Comparison of ENCODE assay signal across 12 cellular contexts in genomic region chr12:68899251-68899771, GRCh38. TPM values are rescaled to one million over a fixed set of nuclear protein-coding genes. Genes with fewer than 3 reads are reported as not detected.
DNase-seq lines count a peak whose midpoint lies in the region; ATAC-seq, FAIRE-seq and TF ChIP-seq lines count a peak whose summit lies in the region.
"Had no signal": no experiment of that assay in that cellular context is flagged by ENCODE, and none has a peak within 500 bp of the region (broad histone marks: within the 10 kb centered on the region; RNA-seq: fewer than 3 reads in every experiment).

No MANE protein-coding gene starts in this region.

- H3K9me3 ChIP-seq in H1 (ENCODE audit: insufficient read depth in 2 of 2, low read depth in 1 of 2, low read length in 1 of 2), result no peaks in the 10 kb centered on the region

- no peak overlapping the region for H3K4ac ChIP-seq in H1 (replicated peaks; ENCODE audit: insufficient read length, low read depth, low read length)

- no peak overlapping the region for H3K23ac ChIP-seq in H1 (ENCODE audit: insufficient read length)

- H3K18ac ChIP-seq in H1 (ENCODE audit: extremely low read depth, low read length), result no peak overlapping the region

- H3K27ac ChIP-seq in H1 (ENCODE audit: low read depth, low read length), result no peak overlapping the region
- H3K27ac ChIP-seq: coronary artery had no signal

- no peak for TF ChIP-seq EP300 in H1 (IDR thresholded peaks at IDR 0.05; ENCODE audit: borderline replicate concordance in 1 of 2, low read depth in 2 of 2, low read length in 2 of 2)

- H3K9me3 Mint-ChIP-seq in activated CD8-positive, alpha-beta memory T cell treated with anti-CD3 and anti-CD28 coated beads, Interleukin-2, amount 10 ng/mL, durations not matched to agents 7 days and 5 days (ENCODE audit: low read depth), result no peaks in the 10 kb centered on the region
- H3K9me3 Mint-ChIP-seq: stimulated activated naive CD8-positive, alpha-beta T cell treated with anti-CD3 and anti-CD28 coated beads, Interleukin-15, Interleukin-2, amounts not matched to agents 100 ng/mL and 50 ng/mL, for 24 hours had no signal

- no peak overlapping the region for H4K5ac ChIP-seq in H1 (ENCODE audit: insufficient read length, low read depth, low read length)

- no peak for ATAC-seq in GM21723 (IDR thresholded peaks at IDR 0.05; ENCODE audit: unreplicated experiment)
- ATAC-seq in activated CD8-positive, alpha-beta memory T cell treated with anti-CD3 and anti-CD28 coated beads, Interleukin-2, amount 10 ng/mL, durations not matched to agents 7 days and 5 days, result no peak
- ATAC-seq in HG03354 (IDR thresholded peaks at IDR 0.05; ENCODE audit: poor library complexity, severe bottlenecking, unreplicated experiment), result no peak

- FAIRE-seq in H1 (lab: Jason Lieb, UNC), result no peak

- H3K4me3 ChIP-seq in BJ (ENCODE audit: low read depth, low read length), result no peak overlapping the region
- H3K4me3 ChIP-seq in H1 (ENCODE audit: extremely low read depth in 1 of 4, insufficient read depth in 2 of 4, low read depth in 3 of 4, low read length in 4 of 4), result no peak overlapping the region
- H3K4me3 ChIP-seq: coronary artery had no signal

- no peak overlapping the region for H3K56ac ChIP-seq in H1 (replicated peaks; ENCODE audit: insufficient read length, low read depth, low read length)

- H3K27me3 ChIP-seq in BJ (ENCODE audit: control insufficient read depth, insufficient read depth, low read length) (no peaks in the 10 kb centered on the region), H1 (replicated peaks in 1 of 4; ENCODE audit: control insufficient read depth in 3 of 4, extremely low read depth in 1 of 4, insufficient read depth in 3 of 4, low read length in 3 of 4) (no peaks in the 10 kb centered on the region; a peak in 1 of 7 replicates)

- no peaks in the 10 kb centered on the region for H3K4me1 ChIP-seq in H1 (replicated peaks in 1 of 4; ENCODE audit: control insufficient read depth in 3 of 4, insufficient read depth in 4 of 4, low read length in 3 of 4)

- no peak overlapping the region for H2BK120ac ChIP-seq in H1 (replicated peaks; ENCODE audit: low read depth, low read length)

- peak; percentile 53 to 62 for TF ChIP-seq RAD21 in H1 (IDR thresholded peaks at IDR 0.05 in 1 of 2, conservative IDR thresholded peaks at IDR 0.05 in 1 of 2; ENCODE audit: low read depth in 2 of 2, low read length in 2 of 2)

- peaks cover 2% of the 10 kb centered on the region for H3K36me3 Mint-ChIP-seq in activated CD8-positive, alpha-beta memory T cell treated with anti-CD3 and anti-CD28 coated beads, Interleukin-2, amount 10 ng/mL, durations not matched to agents 7 days and 5 days

- no peaks in the 10 kb centered on the region for H3K79me1 ChIP-seq in H1 (ENCODE audit: low read depth, low read length)

- no peak overlapping the region for H3K9ac ChIP-seq in H1 (replicated peaks in 1 of 4; ENCODE audit: extremely low read depth in 1 of 4, low read depth in 3 of 4, low read length in 3 of 4)

- H4K20me1 ChIP-seq in H1 (replicated peaks in 1 of 2; ENCODE audit: control insufficient read depth in 1 of 2, insufficient read depth in 2 of 2, low read length in 2 of 2), result no peaks in the 10 kb centered on the region

- TF ChIP-seq CTCF in BJ (IDR thresholded peaks at IDR 0.05; ENCODE audit: insufficient read depth, low read depth, low read length) (peak; percentile 77), H1 (IDR thresholded peaks at IDR 0.05; ENCODE audit: control extremely low read depth in 1 of 3, insufficient read depth in 1 of 3, low read depth in 1 of 3, low read length in 3 of 3) (peak in 2 of 3 experiments; percentile 21 to 27; a peak in 3 of 4 replicates)

- H2BK15ac ChIP-seq in H1 (ENCODE audit: low read length), result no peak overlapping the region

- H2AK5ac ChIP-seq in H1 (ENCODE audit: low read depth, low read length), result no peak overlapping the region

- H2AFZ ChIP-seq in H1 (ENCODE audit: low read length), result no peak overlapping the region

- no peak overlapping the region for H2BK12ac ChIP-seq in H1 (ENCODE audit: low read depth, low read length)

- peaks cover 42% of the 10 kb centered on the region for H3K27me3 Mint-ChIP-seq in activated CD8-positive, alpha-beta memory T cell treated with anti-CD3 and anti-CD28 coated beads, Interleukin-2, amount 10 ng/mL, durations not matched to agents 7 days and 5 days

- no peak overlapping the region for H3K27ac Mint-ChIP-seq in activated CD8-positive, alpha-beta memory T cell treated with anti-CD3 and anti-CD28 coated beads, Interleukin-2, amount 10 ng/mL, durations not matched to agents 7 days and 5 days
- H3K27ac Mint-ChIP-seq: stimulated activated naive CD8-positive, alpha-beta T cell treated with anti-CD3 and anti-CD28 coated beads, Interleukin-15, Interleukin-2, amounts not matched to agents 100 ng/mL and 50 ng/mL, for 24 hours had no signal

- H3K4me2 ChIP-seq in H1 (ENCODE audit: insufficient read depth in 1 of 2, low read depth in 2 of 2, low read length in 2 of 2), result no peak overlapping the region

- CTCF ChIA-PET in BJ (lab: Yijun Ruan, JAX), result interaction anchor here (0.6 to 1.5 kb wide), 5 partner anchors 11 to 171 kb away, joined by 3 to 4 read pairs (median 3); no protein-coding TSS in a partner anchor
- CTCF ChIA-PET in H1 (lab: Charles Lee; ENCODE audit: partially characterized antibody), result interaction anchor here (0.7 to 1.4 kb wide), 2 partner anchors 162 to 172 kb away, joined by 3 to 4 read pairs; no protein-coding TSS in a partner anchor
- CTCF ChIA-PET in activated CD8-positive, alpha-beta memory T cell treated with anti-CD3 and anti-CD28 coated beads, Interleukin-2, amount 10 ng/mL, durations not matched to agents 7 days and 5 days (lab: Charles Lee), result no interaction called here

- H3K36me3 ChIP-seq in BJ (ENCODE audit: control insufficient read depth, insufficient read depth, low read length) (no peaks in the 10 kb centered on the region), H1 (ENCODE audit: control insufficient read depth in 2 of 4, insufficient read depth in 4 of 4, low read length in 3 of 4) (no peaks in the 10 kb centered on the region)

- no peaks in the 10 kb centered on the region for H3K79me2 ChIP-seq in H1 (ENCODE audit: control insufficient read depth in 1 of 2, insufficient read depth in 2 of 2, low read length in 2 of 2)

- H2BK20ac ChIP-seq in H1 (ENCODE audit: low read length), result no peak overlapping the region

- H4K8ac ChIP-seq in H1 (ENCODE audit: extremely low read depth, insufficient read depth, low read length), result no peak overlapping the region

- POLR2A ChIA-PET in BJ (lab: Charles Lee) (no interaction called here), H1 (lab: Charles Lee; ENCODE audit: partially characterized antibody) (no interaction called here)

- H4K91ac ChIP-seq in H1 (replicated peaks; ENCODE audit: insufficient read length, low read length), result no peak overlapping the region

- peaks cover 5% of the 10 kb centered on the region for H3K4me1 Mint-ChIP-seq in activated CD8-positive, alpha-beta memory T cell treated with anti-CD3 and anti-CD28 coated beads, Interleukin-2, amount 10 ng/mL, durations not matched to agents 7 days and 5 days

- WGBS in H1 (ENCODE audit: extremely low coverage in 1 of 2, insufficient coverage in 1 of 2, insufficient read length in 1 of 2, insufficient replicate concordance in 2 of 2, low coverage in 1 of 2, low lambda C conversion rate in 2 of 2, missing lambda C conversion rate in 1 of 2), 2 experiments, result 88% methylated on average over 4 of the region's 4 CpGs; no CpG with 5 or more reads in 1 of the 2 experiments

- H2BK5ac ChIP-seq in H1 (ENCODE audit: low read depth, low read length), result no peak overlapping the region

- H3K14ac ChIP-seq in H1 (ENCODE audit: insufficient read length), result no peak overlapping the region

- H3K23me2 ChIP-seq in H1 (ENCODE audit: low read depth, low read length), result no peaks in the 10 kb centered on the region

- H3K4me3 Mint-ChIP-seq in activated CD8-positive, alpha-beta memory T cell treated with anti-CD3 and anti-CD28 coated beads, Interleukin-2, amount 10 ng/mL, durations not matched to agents 7 days and 5 days, result no peak overlapping the region
- H3K4me3 Mint-ChIP-seq: stimulated activated naive CD8-positive, alpha-beta T cell treated with anti-CD3 and anti-CD28 coated beads, Interleukin-15, Interleukin-2, amounts not matched to agents 100 ng/mL and 50 ng/mL, for 24 hours had no signal

- DNase-seq in BJ (ENCODE audit: low read depth) (peak; percentile 74), LoVo (ENCODE audit: low spot score) (peak; percentile 61), H1 (ENCODE audit: low read depth in 1 of 2, low spot score in 2 of 2) (no peak), mucosa of gallbladder (ENCODE audit: low spot score) (peak; percentile 57), iPS-NIHi11 (ENCODE audit: low spot score) (no peak)
- DNase-seq in activated CD8-positive, alpha-beta memory T cell treated with anti-CD3 and anti-CD28 coated beads, Interleukin-2, amount 10 ng/mL, durations not matched to agents 7 days and 5 days, result no peak
- DNase-seq: activated CD4-positive, alpha-beta T cell treated with anti-CD3 and anti-CD28 coated beads for 48 hours; NCI-H2227 treated with DMSO at 0.1 percent for 48 hours had no signal

- no peak for TF ChIP-seq POLR2A in H1 (IDR thresholded peaks at IDR 0.05; ENCODE audit: control extremely low read depth in 1 of 2, low read depth in 2 of 2, low read length in 2 of 2)

TF ChIP-seq in H1, 55 proteins besides CTCF, POLR2A, EP300 and RAD21 (continues in another document):
- no peak for TF ChIP-seq KDM5A (IDR thresholded peaks at IDR 0.05; ENCODE audit: low read length)
- no peak for TF ChIP-seq POLR2AphosphoS5 (IDR thresholded peaks at IDR 0.05; ENCODE audit: low read depth, low read length)
- no peak for TF ChIP-seq MAX (IDR thresholded peaks at IDR 0.05)
- no peak for TF ChIP-seq SRF (IDR thresholded peaks at IDR 0.05; ENCODE audit: low read depth, low read length)
- no peak for TF ChIP-seq FOSL1 (IDR thresholded peaks at IDR 0.05; ENCODE audit: insufficient read depth, low read depth, low read length)

RNA-seq across cellular contexts. Expression of gene CPM, which starts 33.7 kb away (rescaled TPM):
- 5.8 and 8.6 TPM in 2 replicates for polyA plus RNA-seq in BJ (2011; rRNA removed)
- 2.8 and 4.6 TPM in 2 replicates for polyA minus RNA-seq in BJ (2011; rRNA and poly(A)+ RNA removed)
- total RNA-seq in H1 (2021; fragmentation: NEBNext Ultra II Directional; extraction: Animal tissue kit (Norgen Biotek cat#: 25700)), result 1.1 and 3.1 TPM in 2 replicates
- 0.33 and 0.85 TPM in 2 replicates for polyA plus RNA-seq in H1 (2011; rRNA removed)
- 0.72 TPM for polyA plus RNA-seq in H1 (2011; cell fraction: cytosol; rRNA removed)
- polyA plus RNA-seq in H1 (2011; cell fraction: nucleus; rRNA removed), result 0.57 TPM
- polyA plus RNA-seq in H1 (2012, experiment 1 of 2), result 0.52 to 1.5 TPM (median 0.79 TPM) in 4 replicates
- 0.25 TPM for polyA plus RNA-seq in H1 (2012, experiment 2 of 2)
- 0.99 TPM for polyA plus RNA-seq in H1 (2013, experiment 1 of 2)
- polyA plus RNA-seq in H1 (2013, experiment 2 of 2), result 1.8 TPM
- 1.8 and 2.7 TPM in 2 replicates for polyA minus RNA-seq in H1 (2011; rRNA and poly(A)+ RNA removed)
- polyA minus RNA-seq in H1 (2011; cell fraction: cytosol; rRNA and poly(A)+ RNA removed), result 2.8 TPM
- polyA minus RNA-seq in H1 (2011; cell fraction: nucleus; rRNA and poly(A)+ RNA removed), result 0.60 TPM
- total RNA-seq in mucosa of gallbladder, result 61.5 TPM
- total RNA-seq in activated CD8-positive, alpha-beta memory T cell treated with anti-CD3 and anti-CD28 coated beads, Interleukin-2, amount 10 ng/mL, durations not matched to agents 7 days and 5 days, result 1 to 10 TPM; 1.1 to 6.1 TPM

Comparison
In these comparisons a context has a peak if more than half of its experiments do, and no peak if none do; other contexts are left out.
1. DNase-seq: peak in BJ (single experiment), LoVo (single experiment) and mucosa of gallbladder (single experiment); none in H1 (0 of 2), iPS-NIHi11 (single experiment) and activated CD8-positive, alpha-beta memory T cell treated with anti-CD3 and anti-CD28 coated beads, Interleukin-2, amount 10 ng/mL, durations not matched to agents 7 days and 5 days (single experiment).